8 cellular contexts compared by ENCODE assay signal in the genomic region with DNA sequence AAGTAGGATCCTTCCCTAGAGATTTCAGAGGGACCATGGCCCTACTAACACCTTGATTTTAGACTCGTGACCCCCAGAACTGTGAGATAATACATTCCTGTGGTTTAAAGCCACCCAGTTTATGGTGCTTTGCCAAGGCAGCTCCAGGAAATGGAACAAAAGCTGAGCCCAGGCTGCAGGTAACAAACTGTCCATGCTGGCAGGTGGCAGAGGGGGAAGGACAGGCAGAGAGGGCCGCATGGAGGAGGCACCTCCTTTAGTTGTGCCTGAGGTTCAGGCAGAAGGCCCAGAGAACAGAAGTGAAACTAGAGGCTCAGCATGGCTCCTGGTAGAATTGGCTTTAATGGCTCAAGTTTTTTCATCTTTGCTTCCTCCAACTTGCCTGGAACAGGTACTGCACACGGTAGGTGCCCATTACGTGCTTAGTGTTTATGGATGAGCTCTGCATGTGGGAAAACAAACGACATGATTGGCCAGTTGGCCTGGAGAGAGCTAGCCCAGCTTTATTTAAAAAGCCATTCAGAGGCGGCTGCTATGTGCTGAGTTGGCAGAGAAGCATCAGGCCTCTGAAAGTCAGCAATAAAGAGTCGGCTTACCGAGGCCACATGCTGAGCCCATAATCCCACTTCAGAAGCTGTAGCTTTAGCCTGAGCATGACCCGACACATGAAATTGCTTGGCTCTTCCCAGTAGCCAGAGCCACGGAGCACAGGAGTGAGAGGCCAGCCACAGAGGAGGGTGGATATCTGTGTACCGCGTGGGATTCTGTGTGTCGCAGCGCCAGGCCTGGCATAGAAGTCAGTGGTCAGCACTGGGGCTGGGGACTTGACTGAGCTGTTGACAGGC. TPM values are rescaled to one million over a fixed set of nuclear protein-coding genes. Genes with fewer than 3 reads are reported as not detected.
A peak's percentile ranks its signal among the peaks of the same experiment; 100 is the strongest.
DNase-seq lines count a peak whose midpoint lies in the region; ATAC-seq, FAIRE-seq and TF ChIP-seq lines count a peak whose summit lies in the region.

No MANE protein-coding gene starts in this region.

- no peak overlapping the region for H3K14ac ChIP-seq in H1 (ENCODE audit: insufficient read length)
- no peak overlapping the region for H3K14ac ChIP-seq in neuronal stem cell (ENCODE audit: low read length)

- TF ChIP-seq CTCF in H1 (IDR thresholded peaks at IDR 0.05; ENCODE audit: control extremely low read depth in 1 of 3, insufficient read depth in 1 of 3, low read depth in 1 of 3, low read length in 3 of 3) = no peak
- no peak for TF ChIP-seq CTCF in activated CD8-positive, alpha-beta T cell treated with anti-CD3 and anti-CD28 coated beads for 36 hours (IDR thresholded peaks at IDR 0.05)

- no peak for FAIRE-seq in H1 (lab: Jason Lieb, UNC)

- H3K79me2 ChIP-seq in H1 (ENCODE audit: control insufficient read depth in 1 of 2, insufficient read depth in 2 of 2, low read length in 2 of 2) = no peaks in the 10 kb centered on the region

- H2BK15ac ChIP-seq in H1 (ENCODE audit: low read length) (peak overlapping the region; percentile 92; the same call in 1 of the 2 replicates), neuronal stem cell (ENCODE audit: low read length) (peak overlapping the region; percentile 16)

- H3K4me3 ChIP-seq in H1 (ENCODE audit: extremely low read depth in 1 of 4, insufficient read depth in 2 of 4, low read depth in 3 of 4, low read length in 4 of 4) = no peak overlapping the region
- no peak overlapping the region for H3K4me3 ChIP-seq in neuronal stem cell (ENCODE audit: low read length in 2 of 2)

- H3K4me2 ChIP-seq in H1 (ENCODE audit: insufficient read depth in 1 of 2, low read depth in 2 of 2, low read length in 2 of 2) (peak overlapping the region; percentile 3 to 10; a peak in 2 of 4 replicates), neuronal stem cell (ENCODE audit: insufficient read depth, low read length, poor library complexity, severe bottlenecking) (no peak overlapping the region)

- ATAC-seq in activated CD8-positive, alpha-beta T cell treated with anti-CD3 and anti-CD28 coated beads for 36 hours = no peak
- no peak for ATAC-seq in HG02981 (IDR thresholded peaks at IDR 0.05; ENCODE audit: unreplicated experiment)

- 0 out of 2 replicates have a peak overlapping the region, but pooled peaks have one; percentile 35 for H2BK5ac ChIP-seq in H1 (ENCODE audit: low read depth, low read length)
- H2BK5ac ChIP-seq in neuronal stem cell (ENCODE audit: low read length) = no peak overlapping the region

- no peaks in the 10 kb centered on the region for H3K9me3 Mint-ChIP-seq in activated CD8-positive, alpha-beta T cell treated with anti-CD3 and anti-CD28 coated beads for 36 hours

- no peak overlapping the region for H3K4me3 Mint-ChIP-seq in activated CD8-positive, alpha-beta T cell treated with anti-CD3 and anti-CD28 coated beads for 36 hours

- H4K91ac ChIP-seq in H1 (replicated peaks; ENCODE audit: insufficient read length, low read length) (no peak overlapping the region), neuronal stem cell (ENCODE audit: low read depth, low read length, poor library complexity) (no peak overlapping the region)

- 62% methylated on average over 14 of the region's 14 CpGs; no CpG with 5 or more reads in 1 of the 2 experiments for WGBS in H1 (ENCODE audit: extremely low coverage in 1 of 2, insufficient coverage in 1 of 2, insufficient read length in 1 of 2, insufficient replicate concordance in 2 of 2, low coverage in 1 of 2, low lambda C conversion rate in 2 of 2, missing lambda C conversion rate in 1 of 2), 2 experiments
- no CpG with 5 or more reads among the region's 14 CpGs for WGBS in neuronal stem cell (ENCODE audit: extremely low coverage in 2 of 2, insufficient read length in 2 of 2, insufficient replicate concordance in 1 of 2), 2 donors

- H3K27ac ChIP-seq in H1 (ENCODE audit: low read depth, low read length) (no peak overlapping the region), neuronal stem cell (replicated peaks; ENCODE audit: low read length) (peak overlapping the region; percentile 7)

- TF ChIP-seq POLR2A in H1 (IDR thresholded peaks at IDR 0.05; ENCODE audit: control extremely low read depth in 1 of 2, low read depth in 2 of 2, low read length in 2 of 2) = no peak

- H2BK20ac ChIP-seq in H1 (ENCODE audit: low read length) = no peak overlapping the region

- H3K23ac ChIP-seq in H1 (ENCODE audit: insufficient read length) = no peak overlapping the region
- H3K23ac ChIP-seq in neuronal stem cell (ENCODE audit: low read depth, low read length, poor library complexity) = no peak overlapping the region

- peak overlapping the region in 1 of 4 experiments; percentile 3; a peak in 1 of 7 replicates for H3K9ac ChIP-seq in H1 (replicated peaks in 1 of 4; ENCODE audit: extremely low read depth in 1 of 4, low read depth in 3 of 4, low read length in 3 of 4)
- no peak overlapping the region for H3K9ac ChIP-seq in neuronal stem cell (ENCODE audit: low read depth, low read length, poor library complexity)

- DNase-seq in ELF-1 (ENCODE audit: low read depth, low spot score) (peak; percentile 76), NCI-H2227 treated with DMSO at 0.1 percent for 48 hours (lab: John Stamatoyannopoulos, UW) (peak; percentile 32), H1 (ENCODE audit: low read depth in 1 of 2, low spot score in 2 of 2) (no peak), neuronal stem cell (ENCODE audit: low spot score) (peak; percentile 61), SKM-1 treated with dmso at 0.1 percent for 144 hours (lab: John Stamatoyannopoulos, UW; ENCODE audit: unreplicated experiment) (no peak), SHP77 treated with DMSO at 0.1 percent for 48 hours (lab: John Stamatoyannopoulos, UW) (no peak)
- DNase-seq in activated CD8-positive, alpha-beta T cell treated with anti-CD3 and anti-CD28 coated beads for 36 hours = no peak

- no peaks in the 10 kb centered on the region; a peak in 1 of 8 replicates for H3K36me3 ChIP-seq in H1 (ENCODE audit: control insufficient read depth in 2 of 4, insufficient read depth in 4 of 4, low read length in 3 of 4)
- H3K36me3 ChIP-seq in neuronal stem cell (replicated peaks in 1 of 2; ENCODE audit: control insufficient read depth in 2 of 2, insufficient read depth in 2 of 2, low read length in 2 of 2) = no peaks in the 10 kb centered on the region

- H3K27me3 Mint-ChIP-seq in activated CD8-positive, alpha-beta T cell treated with anti-CD3 and anti-CD28 coated beads for 36 hours = no peaks in the 10 kb centered on the region

- POLR2A ChIA-PET in H1 (lab: Charles Lee; ENCODE audit: partially characterized antibody) = interaction anchor here (0.6 to 3.4 kb wide), 5 partner anchors 11 to 250 kb away, joined by 3 to 18 read pairs (median 3); partner anchors contain the start of gene RHOB
- POLR2A ChIA-PET in activated CD8-positive, alpha-beta T cell treated with anti-CD3 and anti-CD28 coated beads for 36 hours (lab: Charles Lee) = no interaction called here

- no peaks in the 10 kb centered on the region for H3K23me2 ChIP-seq in H1 (ENCODE audit: low read depth, low read length)

- no peak overlapping the region for H3K4ac ChIP-seq in H1 (replicated peaks; ENCODE audit: insufficient read length, low read depth, low read length)
- no peak overlapping the region for H3K4ac ChIP-seq in neuronal stem cell (ENCODE audit: low read length)

- no peak for TF ChIP-seq EP300 in H1 (IDR thresholded peaks at IDR 0.05; ENCODE audit: borderline replicate concordance in 1 of 2, low read depth in 2 of 2, low read length in 2 of 2)

- H2BK120ac ChIP-seq in H1 (replicated peaks; ENCODE audit: low read depth, low read length) (no peak overlapping the region), neuronal stem cell (ENCODE audit: low read depth, low read length) (no peak overlapping the region)

- H4K20me1 ChIP-seq in H1 (replicated peaks in 1 of 2; ENCODE audit: control insufficient read depth in 1 of 2, insufficient read depth in 2 of 2, low read length in 2 of 2) = peaks cover 0 to 2% of the 10 kb centered on the region in 2 experiments

- H2AFZ ChIP-seq in H1 (ENCODE audit: low read length) (peak overlapping the region; percentile 43; the same call in 1 of the 2 replicates), neuronal stem cell (ENCODE audit: low read length) (no peak overlapping the region)

- CTCF ChIA-PET in H1 (lab: Charles Lee; ENCODE audit: partially characterized antibody) = interaction anchor here (0.8 to 7.8 kb wide), 26 partner anchors 9 to 203 kb away, joined by 3 to 116 read pairs (median 4); partner anchors contain the start of genes HS1BP3 and RHOB
- CTCF ChIA-PET in activated CD8-positive, alpha-beta T cell treated with anti-CD3 and anti-CD28 coated beads for 36 hours (lab: Charles Lee) = interaction anchor here (0.6 to 1.5 kb wide), 3 partner anchors 28 to 1672 kb away, joined by 3 to 4 read pairs (median 4); no protein-coding TSS in a partner anchor

- no peak for TF ChIP-seq RAD21 in H1 (IDR thresholded peaks at IDR 0.05 in 1 of 2, conservative IDR thresholded peaks at IDR 0.05 in 1 of 2; ENCODE audit: low read depth in 2 of 2, low read length in 2 of 2)

- H3K27me3 ChIP-seq in H1 (replicated peaks in 1 of 4; ENCODE audit: control insufficient read depth in 3 of 4, extremely low read depth in 1 of 4, insufficient read depth in 3 of 4, low read length in 3 of 4) = no peaks in the 10 kb centered on the region; a peak in 1 of 7 replicates
- no peaks in the 10 kb centered on the region for H3K27me3 ChIP-seq in neuronal stem cell (ENCODE audit: control insufficient read depth in 3 of 3, insufficient read depth in 3 of 3, low read depth in 1 of 3, low read length in 3 of 3)

- H3K79me1 ChIP-seq in H1 (ENCODE audit: low read depth, low read length) (no peaks in the 10 kb centered on the region), neuronal stem cell (ENCODE audit: low read depth, low read length) (no peaks in the 10 kb centered on the region)

- H3K18ac ChIP-seq in H1 (ENCODE audit: extremely low read depth, low read length) = peak overlapping the region; percentile 0; the same call in 1 of the 2 replicates
- H3K18ac ChIP-seq in neuronal stem cell (ENCODE audit: low read length) = peak overlapping the region; percentile 84

- H3K4me1 ChIP-seq in H1 (replicated peaks in 1 of 4; ENCODE audit: control insufficient read depth in 3 of 4, insufficient read depth in 4 of 4, low read length in 3 of 4) = peaks cover 0 to 20% (median 14%) of the 10 kb centered on the region in 4 experiments; a peak in 6 of 7 replicates
- peaks cover 20 to 31% of the 10 kb centered on the region in 2 donors for H3K4me1 ChIP-seq in neuronal stem cell (ENCODE audit: control insufficient read depth in 2 of 2, insufficient read depth in 1 of 2, low read depth in 1 of 2, low read length in 2 of 2)

- no peak overlapping the region for H3K27ac Mint-ChIP-seq in activated CD8-positive, alpha-beta T cell treated with anti-CD3 and anti-CD28 coated beads for 36 hours

- H4K8ac ChIP-seq in H1 (ENCODE audit: extremely low read depth, insufficient read depth, low read length) (peak overlapping the region; percentile 89; the same call in 1 of the 2 replicates), neuronal stem cell (ENCODE audit: low read depth, low read length) (no peak overlapping the region)

- H3K9me3 ChIP-seq in H1 (ENCODE audit: insufficient read depth in 2 of 2, low read depth in 1 of 2, low read length in 1 of 2) (no peaks in the 10 kb centered on the region), neuronal stem cell (replicated peaks in 1 of 2; ENCODE audit: control insufficient read depth in 2 of 2, insufficient read depth in 1 of 2, low read depth in 1 of 2, low read length in 2 of 2) (no peaks in the 10 kb centered on the region)

- H2AK5ac ChIP-seq in H1 (ENCODE audit: low read depth, low read length) = no peak overlapping the region; the same call in 1 of the 2 replicates
- peak overlapping the region; percentile 13 for H2AK5ac ChIP-seq in neuronal stem cell (ENCODE audit: low read depth, low read length)

- no peaks in the 10 kb centered on the region for H3K36me3 Mint-ChIP-seq in activated CD8-positive, alpha-beta T cell treated with anti-CD3 and anti-CD28 coated beads for 36 hours (ENCODE audit: low read depth)

- no peaks in the 10 kb centered on the region for H3K4me1 Mint-ChIP-seq in activated CD8-positive, alpha-beta T cell treated with anti-CD3 and anti-CD28 coated beads for 36 hours (ENCODE audit: low read depth)

- no peak overlapping the region for H3K56ac ChIP-seq in H1 (replicated peaks; ENCODE audit: insufficient read length, low read depth, low read length)

- intact Hi-C loops in activated CD8-positive, alpha-beta T cell treated with anti-CD3 and anti-CD28 coated beads for 36 hours (cut with micrococcal nuclease) = no loop called here

- H2BK12ac ChIP-seq in H1 (ENCODE audit: low read depth, low read length) = peak overlapping the region; percentile 80; the same call in 1 of the 2 replicates
- no peak overlapping the region for H2BK12ac ChIP-seq in neuronal stem cell (ENCODE audit: low read length)

- no peak overlapping the region for H4K5ac ChIP-seq in H1 (ENCODE audit: insufficient read length, low read depth, low read length)

RNA-seq across cellular contexts. Expression of gene HS1BP3, which starts 36.5 kb away (rescaled TPM):
- 11.1 and 11.2 TPM in 2 replicates for total RNA-seq in H1 (2021; fragmentation: NEBNext Ultra II Directional; extraction: Animal tissue kit (Norgen Biotek cat#: 25700))
- 11.3 and 16.1 TPM in 2 replicates for polyA plus RNA-seq in H1 (2011; rRNA removed)
- 11.0 TPM for polyA plus RNA-seq in H1 (2011; cell fraction: cytosol; rRNA removed)
- polyA plus RNA-seq in H1 (2011; cell fraction: nucleus; rRNA removed) = 19.6 TPM
- 9.2 to 14.1 TPM (median 13.6 TPM) in 4 replicates for polyA plus RNA-seq in H1 (2012, experiment 1 of 2)
- 16.1 TPM for polyA plus RNA-seq in H1 (2012, experiment 2 of 2)
- 8.8 TPM for polyA plus RNA-seq in H1 (2013, experiment 1 of 2)
- 7.7 TPM for polyA plus RNA-seq in H1 (2013, experiment 2 of 2)
- polyA minus RNA-seq in H1 (2011; rRNA and poly(A)+ RNA removed) = 9.0 and 12.8 TPM in 2 replicates
- polyA minus RNA-seq in H1 (2011; cell fraction: cytosol; rRNA and poly(A)+ RNA removed) = 4.8 TPM
- 22.9 TPM for polyA minus RNA-seq in H1 (2011; cell fraction: nucleus; rRNA and poly(A)+ RNA removed)
- polyA plus RNA-seq in neuronal stem cell (2013, experiment 1 of 2) = 13.1 TPM
- 12.9 TPM for polyA plus RNA-seq in neuronal stem cell (2013, experiment 2 of 2)
- total RNA-seq in activated CD8-positive, alpha-beta T cell treated with anti-CD3 and anti-CD28 coated beads for 36 hours = 1 to 10 TPM; 6.5 to 7.9 TPM

RNA-seq across cellular contexts. Expression of gene GDF7, which starts 52.5 kb away (rescaled TPM):
- 0.04 and 0.06 TPM in 2 replicates for total RNA-seq in H1 (2021; fragmentation: NEBNext Ultra II Directional; extraction: Animal tissue kit (Norgen Biotek cat#: 25700))
- polyA plus RNA-seq in H1 (2011; rRNA removed) = 0.06 and 0.13 TPM in 2 replicates
- 0.16 TPM for polyA plus RNA-seq in H1 (2011; cell fraction: cytosol; rRNA removed)
- polyA plus RNA-seq in H1 (2011; cell fraction: nucleus; rRNA removed) = 0.34 TPM
- polyA plus RNA-seq in H1 (2012, experiment 1 of 2) = 0.20 to 0.34 TPM (median 0.27 TPM) in 4 replicates
- polyA plus RNA-seq in H1 (2012, experiment 2 of 2) = 0.07 TPM
- polyA plus RNA-seq in H1 (2013, experiment 1 of 2) = 0.04 TPM
- polyA plus RNA-seq in H1 (2013, experiment 2 of 2) = 0.04 TPM
- polyA minus RNA-seq in H1 (2011; rRNA and poly(A)+ RNA removed) = 0.09 and 0.22 TPM in 2 replicates
- polyA minus RNA-seq in H1 (2011; cell fraction: cytosol; rRNA and poly(A)+ RNA removed) = 0.29 TPM
- polyA minus RNA-seq in H1 (2011; cell fraction: nucleus; rRNA and poly(A)+ RNA removed) = 0.30 TPM
- polyA plus RNA-seq in neuronal stem cell (2013, experiment 1 of 2) = 0.04 TPM
- polyA plus RNA-seq in neuronal stem cell (2013, experiment 2 of 2) = 0.06 TPM
- total RNA-seq in activated CD8-positive, alpha-beta T cell treated with anti-CD3 and anti-CD28 coated beads for 36 hours = not detected

Comparison
In these comparisons a context has a peak if more than half of its experiments do, and no peak if none do; other contexts are left out.
1. DNase-seq: peak in ELF-1 (single experiment), NCI-H2227 treated with DMSO at 0.1 percent for 48 hours (single experiment) and neuronal stem cell (single experiment); none in H1 (0 of 2), activated CD8-positive, alpha-beta T cell treated with anti-CD3 and anti-CD28 coated beads for 36 hours (single experiment), SKM-1 treated with dmso at 0.1 percent for 144 hours (single experiment) and SHP77 treated with DMSO at 0.1 percent for 48 hours (single experiment).